Comparison of ENCODE assay signal across 8 cellular contexts in the genomic region with DNA sequence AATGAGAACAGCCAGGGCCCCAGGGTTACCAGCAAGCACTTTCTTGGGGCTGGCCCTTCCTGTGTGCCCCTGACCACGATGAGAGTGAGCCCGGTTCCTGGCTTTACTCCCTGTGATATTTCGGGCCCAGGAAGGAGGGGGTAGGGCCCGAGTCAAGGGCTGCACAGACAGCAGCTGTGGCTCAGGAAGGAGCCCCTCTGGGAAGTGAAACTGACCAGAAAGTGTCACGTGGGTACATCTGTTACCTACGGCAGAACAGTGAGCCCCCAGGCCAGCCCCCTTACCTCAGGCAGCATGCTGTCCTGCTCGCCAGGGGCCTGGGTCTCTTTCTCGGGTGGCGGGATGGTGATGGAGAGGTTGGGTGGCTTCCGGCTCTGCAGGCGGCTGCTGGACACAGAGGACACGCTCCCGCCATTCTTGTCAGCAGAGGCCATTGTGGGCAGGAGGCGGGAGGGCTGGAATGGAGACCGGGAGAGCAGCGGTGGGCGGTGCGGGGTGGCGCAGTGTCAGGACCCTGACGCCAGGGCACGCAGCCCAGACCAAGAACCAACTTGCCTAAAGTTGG. TPM values are rescaled to one million over a fixed set of nuclear protein-coding genes. Genes with fewer than 3 reads are reported as not detected.
DNase-seq lines count a peak whose midpoint lies in the region; ATAC-seq and TF ChIP-seq lines count a peak whose summit lies in the region.

No MANE protein-coding gene starts in this region.

- CTCF ChIA-PET in WTC11 (lab: Charles Lee) = interaction anchor here (1.4 kb wide), 1 partner anchor 42 kb away, joined by 4 read pairs; no protein-coding TSS in a partner anchor

- peak overlapping the region; percentile 74 for H3K4me3 Mint-ChIP-seq in stimulated activated memory B cell treated with anti-CD40 and anti-IgM and Interleukin-4, amounts not matched to agents 10 μg/mL and 1 μg/mL and 100 μg/mL, for 72 hours
- H3K4me3 Mint-ChIP-seq in WTC11 = no peak overlapping the region

- intact Hi-C loops in colonic mucosa (cut with DNase I) = no loop called here
- intact Hi-C loops in upper lobe of right lung (cut with DNase I) = no loop called here

- H3K27me3 ChIP-seq in colonic mucosa = no peaks in the 10 kb centered on the region
- no peaks in the 10 kb centered on the region for H3K27me3 ChIP-seq in upper lobe of right lung

- H3K9me3 ChIP-seq in colonic mucosa (no peaks in the 10 kb centered on the region), upper lobe of right lung (no peaks in the 10 kb centered on the region)

- peaks cover 73% of the 10 kb centered on the region for H3K4me1 Mint-ChIP-seq in stimulated activated memory B cell treated with anti-CD40 and anti-IgM and Interleukin-4, amounts not matched to agents 10 μg/mL and 1 μg/mL and 100 μg/mL, for 72 hours
- H3K4me1 Mint-ChIP-seq in WTC11 = no peaks in the 10 kb centered on the region

- POLR2A ChIA-PET in WTC11 (lab: Charles Lee) = no interaction called here

- TF ChIP-seq CTCF in colonic mucosa (IDR thresholded peaks at IDR 0.05) (no peak), WTC11 (IDR thresholded peaks at IDR 0.05) (no peak), upper lobe of right lung (IDR thresholded peaks at IDR 0.05) (no peak)

- no peaks in the 10 kb centered on the region for H3K4me1 ChIP-seq in colonic mucosa
- no peaks in the 10 kb centered on the region for H3K4me1 ChIP-seq in upper lobe of right lung

- H3K36me3 ChIP-seq in colonic mucosa (no peaks in the 10 kb centered on the region), upper lobe of right lung (peaks cover 9% of the 10 kb centered on the region)

- H3K27me3 Mint-ChIP-seq in stimulated activated memory B cell treated with anti-CD40 and anti-IgM and Interleukin-4, amounts not matched to agents 10 μg/mL and 1 μg/mL and 100 μg/mL, for 72 hours = no peaks in the 10 kb centered on the region
- H3K27me3 Mint-ChIP-seq in WTC11 (ENCODE audit: low read depth) = no peaks in the 10 kb centered on the region

- H3K27ac ChIP-seq in colonic mucosa (peak overlapping the region; percentile 17), upper lobe of right lung (no peak overlapping the region)

- H3K36me3 Mint-ChIP-seq in stimulated activated memory B cell treated with anti-CD40 and anti-IgM and Interleukin-4, amounts not matched to agents 10 μg/mL and 1 μg/mL and 100 μg/mL, for 72 hours = peaks cover 63% of the 10 kb centered on the region
- H3K36me3 Mint-ChIP-seq in WTC11 = no peaks in the 10 kb centered on the region

- DNase-seq in colonic mucosa = no peak
- DNase-seq in WTC11 (ENCODE audit: low spot score) = no peak
- no peak for DNase-seq in NCI-H2081 (lab: John Stamatoyannopoulos, UW)
- no peak for DNase-seq in NCI-H82 treated with DMSO at 0.1 percent for 48 hours (lab: John Stamatoyannopoulos, UW; ENCODE audit: unreplicated experiment)
- DNase-seq in upper lobe of right lung = no peak

- ATAC-seq in GM19324 (IDR thresholded peaks at IDR 0.05; ENCODE audit: low FRiP score, unreplicated experiment) = peak; percentile 67
- peak; percentile 54 for ATAC-seq in HG03135 (IDR thresholded peaks at IDR 0.05; ENCODE audit: unreplicated experiment)
- ATAC-seq in stimulated activated memory B cell treated with anti-CD40 and anti-IgM and Interleukin-4, amounts not matched to agents 10 μg/mL and 1 μg/mL and 100 μg/mL, for 72 hours = peak; percentile 84
- ATAC-seq in WTC11 = no peak
- no peak for ATAC-seq in upper lobe of right lung

- no peaks in the 10 kb centered on the region for H3K9me3 Mint-ChIP-seq in stimulated activated memory B cell treated with anti-CD40 and anti-IgM and Interleukin-4, amounts not matched to agents 10 μg/mL and 1 μg/mL and 100 μg/mL, for 72 hours
- no peaks in the 10 kb centered on the region for H3K9me3 Mint-ChIP-seq in WTC11

- H3K4me3 ChIP-seq in colonic mucosa = no peak overlapping the region
- H3K4me3 ChIP-seq in upper lobe of right lung = no peak overlapping the region

- peak overlapping the region; percentile 91 for H3K27ac Mint-ChIP-seq in stimulated activated memory B cell treated with anti-CD40 and anti-IgM and Interleukin-4, amounts not matched to agents 10 μg/mL and 1 μg/mL and 100 μg/mL, for 72 hours
- no peak overlapping the region for H3K27ac Mint-ChIP-seq in WTC11

- H3K9ac ChIP-seq in colonic mucosa (ENCODE audit: low read depth in 2 of 2, low read length in 2 of 2) = no peak overlapping the region

TF ChIP-seq in WTC11, 78 proteins besides CTCF, POLR2A, EP300 and RAD21:
- TF ChIP-seq, protein P1, sequence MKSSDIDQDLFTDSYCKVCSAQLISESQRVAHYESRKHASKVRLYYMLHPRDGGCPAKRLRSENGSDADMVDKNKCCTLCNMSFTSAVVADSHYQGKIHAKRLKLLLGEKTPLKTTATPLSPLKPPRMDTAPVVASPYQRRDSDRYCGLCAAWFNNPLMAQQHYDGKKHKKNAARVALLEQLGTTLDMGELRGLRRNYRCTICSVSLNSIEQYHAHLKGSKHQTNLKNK (CRISPR knock-in tag; IDR thresholded peaks at IDR 0.05) = no peak
- TF ChIP-seq TEAD4 (CRISPR knock-in tag; IDR thresholded peaks at IDR 0.05) (no peak), ZNF423 (CRISPR knock-in tag; IDR thresholded peaks at IDR 0.05) (no peak), PRRX2 (CRISPR knock-in tag; IDR thresholded peaks at IDR 0.05) (no peak), SOX15 (CRISPR knock-in tag; IDR thresholded peaks at IDR 0.05) (no peak), NR1H2 (CRISPR knock-in tag; IDR thresholded peaks at IDR 0.05) (no peak), ZNF219 (CRISPR knock-in tag; IDR thresholded peaks at IDR 0.05; ENCODE audit: borderline replicate concordance) (no peak), ZNF317 (CRISPR knock-in tag; IDR thresholded peaks at IDR 0.05; ENCODE audit: borderline replicate concordance, low read depth) (no peak), SP1 (CRISPR knock-in tag; conservative IDR thresholded peaks at IDR 0.05) (no peak), CREM (CRISPR knock-in tag; IDR thresholded peaks at IDR 0.05) (no peak), ZNF396 (CRISPR knock-in tag; IDR thresholded peaks at IDR 0.05; ENCODE audit: borderline replicate concordance) (no peak), TEAD1 (CRISPR knock-in tag; IDR thresholded peaks at IDR 0.05) (no peak), CBFB (CRISPR knock-in tag; IDR thresholded peaks at IDR 0.05; ENCODE audit: low read depth) (no peak), EMX1 (CRISPR knock-in tag; IDR thresholded peaks at IDR 0.05) (no peak), ZNF416 (CRISPR knock-in tag; IDR thresholded peaks at IDR 0.05) (no peak)
- TF ChIP-seq, protein P2, sequence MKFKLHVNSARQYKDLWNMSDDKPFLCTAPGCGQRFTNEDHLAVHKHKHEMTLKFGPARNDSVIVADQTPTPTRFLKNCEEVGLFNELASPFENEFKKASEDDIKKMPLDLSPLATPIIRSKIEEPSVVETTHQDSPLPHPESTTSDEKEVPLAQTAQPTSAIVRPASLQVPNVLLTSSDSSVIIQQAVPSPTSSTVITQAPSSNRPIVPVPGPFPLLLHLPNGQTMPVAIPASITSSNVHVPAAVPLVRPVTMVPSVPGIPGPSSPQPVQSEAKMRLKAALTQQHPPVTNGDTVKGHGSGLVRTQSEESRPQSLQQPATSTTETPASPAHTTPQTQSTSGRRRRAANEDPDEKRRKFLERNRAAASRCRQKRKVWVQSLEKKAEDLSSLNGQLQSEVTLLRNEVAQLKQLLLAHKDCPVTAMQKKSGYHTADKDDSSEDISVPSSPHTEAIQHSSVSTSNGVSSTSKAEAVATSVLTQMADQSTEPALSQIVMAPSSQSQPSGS (CRISPR knock-in tag; IDR thresholded peaks at IDR 0.05; ENCODE audit: borderline replicate concordance, low read depth) = no peak
- TF ChIP-seq, protein P3, sequence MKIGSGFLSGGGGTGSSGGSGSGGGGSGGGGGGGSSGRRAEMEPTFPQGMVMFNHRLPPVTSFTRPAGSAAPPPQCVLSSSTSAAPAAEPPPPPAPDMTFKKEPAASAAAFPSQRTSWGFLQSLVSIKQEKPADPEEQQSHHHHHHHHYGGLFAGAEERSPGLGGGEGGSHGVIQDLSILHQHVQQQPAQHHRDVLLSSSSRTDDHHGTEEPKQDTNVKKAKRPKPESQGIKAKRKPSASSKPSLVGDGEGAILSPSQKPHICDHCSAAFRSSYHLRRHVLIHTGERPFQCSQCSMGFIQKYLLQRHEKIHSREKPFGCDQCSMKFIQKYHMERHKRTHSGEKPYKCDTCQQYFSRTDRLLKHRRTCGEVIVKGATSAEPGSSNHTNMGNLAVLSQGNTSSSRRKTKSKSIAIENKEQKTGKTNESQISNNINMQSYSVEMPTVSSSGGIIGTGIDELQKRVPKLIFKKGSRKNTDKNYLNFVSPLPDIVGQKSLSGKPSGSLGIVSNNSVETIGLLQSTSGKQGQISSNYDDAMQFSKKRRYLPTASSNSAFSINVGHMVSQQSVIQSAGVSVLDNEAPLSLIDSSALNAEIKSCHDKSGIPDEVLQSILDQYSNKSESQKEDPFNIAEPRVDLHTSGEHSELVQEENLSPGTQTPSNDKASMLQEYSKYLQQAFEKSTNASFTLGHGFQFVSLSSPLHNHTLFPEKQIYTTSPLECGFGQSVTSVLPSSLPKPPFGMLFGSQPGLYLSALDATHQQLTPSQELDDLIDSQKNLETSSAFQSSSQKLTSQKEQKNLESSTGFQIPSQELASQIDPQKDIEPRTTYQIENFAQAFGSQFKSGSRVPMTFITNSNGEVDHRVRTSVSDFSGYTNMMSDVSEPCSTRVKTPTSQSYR (CRISPR knock-in tag; IDR thresholded peaks at IDR 0.05) = no peak
TF ChIP-seq in WTC11: peak in this region for 0.

RNA-seq across cellular contexts. Expression of a gene that starts 13.8 kb away (rescaled TPM):
- total RNA-seq in colonic mucosa (not detected), WTC11 (2021) (0.17 to 0.57 TPM in 2 of 3 replicates, not detected in the other), upper lobe of right lung (not detected)

RNA-seq across cellular contexts. Expression of a gene that starts 20.1 kb away (rescaled TPM):
- total RNA-seq in colonic mucosa = 10 to 100 TPM; 11.6 to 23.9 TPM
- 28.6 to 33.0 TPM (median 31.5 TPM) in 3 replicates for total RNA-seq in WTC11 (2021)
- 46.4 TPM for total RNA-seq in upper lobe of right lung

RNA-seq across cellular contexts. Expression of a gene that starts 28.2 kb away (rescaled TPM):
- total RNA-seq in colonic mucosa (10 to 100 TPM; 17.5 to 25.2 TPM), WTC11 (2021) (57.1 to 68.9 TPM (median 59.6 TPM) in 3 replicates), upper lobe of right lung (19.3 TPM)

RNA-seq across cellular contexts. Expression of a gene that starts 56.3 kb away (rescaled TPM):
- total RNA-seq in colonic mucosa (1 to 10 TPM; 4.7 to 9.9 TPM), WTC11 (2021) (3.6 to 5.3 TPM (median 5.1 TPM) in 3 replicates), upper lobe of right lung (34.3 TPM)

RNA-seq across cellular contexts. Expression of a gene that starts 58.7 kb away (rescaled TPM):
- 1 to 10 TPM in 1 of 2 donors, under 1 TPM in 1; 0.29 to 1.2 TPM for total RNA-seq in colonic mucosa
- total RNA-seq in WTC11 (2021) = 2.7 to 4.5 TPM (median 4.0 TPM) in 3 replicates
- 7.7 TPM for total RNA-seq in upper lobe of right lung

Comparison
In these comparisons a context has a peak if more than half of its experiments do, and no peak if none do; other contexts are left out.
1. ATAC-seq: peak in GM19324 (single experiment), HG03135 (single experiment) and stimulated activated memory B cell treated with anti-CD40 and anti-IgM and Interleukin-4, amounts not matched to agents 10 μg/mL and 1 μg/mL and 100 μg/mL, for 72 hours (single experiment); none in WTC11 (single experiment) and upper lobe of right lung (single experiment).